In the genomic region with DNA sequence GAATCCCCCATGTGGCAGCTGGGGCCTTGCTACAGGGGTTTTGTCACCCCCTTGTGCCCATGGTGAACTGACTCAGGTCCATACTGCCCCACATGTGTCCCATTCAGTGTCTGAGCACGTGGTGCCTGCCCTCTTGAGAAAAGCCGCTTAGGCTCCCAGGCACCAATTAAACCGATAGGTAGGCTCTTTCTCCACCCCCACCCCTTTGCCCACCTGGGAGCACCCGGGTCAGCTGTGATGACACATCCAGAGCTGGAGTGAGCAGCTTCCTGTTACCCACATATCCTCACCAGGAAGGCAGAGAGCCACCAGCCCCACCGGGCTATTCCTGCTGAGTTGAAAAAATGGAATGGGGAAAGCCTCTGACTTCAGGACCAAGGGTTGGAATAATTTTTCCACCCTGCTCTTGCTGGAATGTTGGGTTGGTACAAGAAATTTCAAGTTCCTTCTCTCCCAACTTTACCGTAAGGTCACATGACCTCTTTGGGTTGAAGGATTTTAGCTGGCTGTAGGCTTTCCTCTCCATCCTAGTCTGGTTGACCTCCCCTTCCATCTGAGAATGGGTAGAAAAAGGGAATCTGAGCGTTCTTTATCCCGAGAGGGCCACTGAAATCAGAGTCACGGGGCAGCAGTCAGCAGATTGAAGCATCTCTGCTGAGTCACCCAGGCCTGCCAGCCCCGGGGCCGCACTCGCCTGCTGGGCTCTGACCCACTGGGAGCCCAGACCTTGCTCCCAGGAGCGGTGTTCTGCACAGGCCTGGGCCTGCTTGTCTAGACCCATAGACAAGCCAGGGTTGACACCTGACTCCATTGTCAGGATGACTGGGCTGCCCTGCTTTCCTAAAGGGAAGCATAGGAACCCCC, we compare ENCODE assay signal across 9 cellular contexts. TPM values are rescaled to one million over a fixed set of nuclear protein-coding genes. Genes with fewer than 3 reads are reported as not detected.
A peak's percentile ranks its signal among the peaks of the same experiment; 100 is the strongest.
DNase-seq lines count a peak whose midpoint lies in the region; ATAC-seq and TF ChIP-seq lines count a peak whose summit lies in the region.
"Had no signal": no experiment of that assay in that cellular context is flagged by ENCODE, and none has a peak within 500 bp of the region (broad histone marks: within the 10 kb centered on the region; RNA-seq: fewer than 3 reads in every experiment).

No MANE protein-coding gene starts in this region.

- TF ChIP-seq CTCF in WERI-Rb-1 (IDR thresholded peaks at IDR 0.05; ENCODE audit: low read depth, low read length) (peak; percentile 47; the same call in 1 of the 2 replicates), upper lobe of right lung (IDR thresholded peaks at IDR 0.05) (no peak)

- H3K4me2 ChIP-seq in Karpas-422 (ENCODE audit: low read depth, low read length, poor library complexity, severe bottlenecking), result no peak overlapping the region

- ATAC-seq in upper lobe of right lung (no peak), GM21825 (IDR thresholded peaks at IDR 0.05; ENCODE audit: unreplicated experiment) (no peak), GM18861 (IDR thresholded peaks at IDR 0.05; ENCODE audit: unreplicated experiment) (no peak)

- peak; percentile 23 for DNase-seq in NCI-H510A (lab: John Stamatoyannopoulos, UW)
- DNase-seq in NCI-H510A treated with DMSO at 0.1 percent for 48 hours (lab: John Stamatoyannopoulos, UW), result no peak
- peak; percentile 98 for DNase-seq in WERI-Rb-1
- DNase-seq in hypothalamus (lab: John Stamatoyannopoulos, UW), result peak in 38 of 51 donors; percentile 14 to 83 (median 64)
- no peak for DNase-seq in upper lobe of right lung
- DNase-seq in Karpas-422, result no peak
- DNase-seq: activated CD4-positive, alpha-beta memory T cell treated with anti-CD3 and anti-CD28 coated beads, Interleukin-2, amount 10 ng/mL, durations not matched to agents 7 days and 5 days had no signal

- H2AFZ ChIP-seq in Karpas-422 (ENCODE audit: low read length), result no peak overlapping the region

- H3K9me3 ChIP-seq in WERI-Rb-1 (ENCODE audit: severe bottlenecking) (no peaks in the 10 kb centered on the region), upper lobe of right lung (no peaks in the 10 kb centered on the region), Karpas-422 (ENCODE audit: low read length) (no peaks in the 10 kb centered on the region)

- H3K4me1 ChIP-seq in upper lobe of right lung (peaks cover 25% of the 10 kb centered on the region), Karpas-422 (ENCODE audit: low read length) (peaks cover 8% of the 10 kb centered on the region)

- H3K36me3 ChIP-seq in WERI-Rb-1 (peaks cover 19% of the 10 kb centered on the region), upper lobe of right lung (no peaks in the 10 kb centered on the region), Karpas-422 (ENCODE audit: insufficient read depth, low read length) (no peaks in the 10 kb centered on the region)

- intact Hi-C loops in upper lobe of right lung (cut with DNase I), result loop anchor here (10.0 kb wide), 1 partner anchor 124 kb away; no protein-coding TSS in a partner anchor

- no peaks in the 10 kb centered on the region for H3K79me2 ChIP-seq in Karpas-422 (ENCODE audit: low read length)

- H3K27ac ChIP-seq in WERI-Rb-1 (peak overlapping the region; percentile 87), upper lobe of right lung (peak overlapping the region; percentile 8), Karpas-422 (ENCODE audit: low read length) (no peak overlapping the region)

- H3K27me3 ChIP-seq in WERI-Rb-1 (ENCODE audit: insufficient read depth, low read depth, severe bottlenecking), result no peaks in the 10 kb centered on the region
- H3K27me3 ChIP-seq in upper lobe of right lung, result no peaks in the 10 kb centered on the region
- no peaks in the 10 kb centered on the region for H3K27me3 ChIP-seq in Karpas-422 (ENCODE audit: low read length)

- no peaks in the 10 kb centered on the region for H4K20me1 ChIP-seq in Karpas-422 (ENCODE audit: insufficient read depth, low read depth, low read length)

- H3K4me3 ChIP-seq in WERI-Rb-1 (ENCODE audit: low read depth, low read length), result peak overlapping the region; percentile 52
- H3K4me3 ChIP-seq in upper lobe of right lung, result no peak overlapping the region
- no peak overlapping the region for H3K4me3 ChIP-seq in Karpas-422 (ENCODE audit: low read length)

- H3K9ac ChIP-seq in Karpas-422 (ENCODE audit: low read length), result no peak overlapping the region

- no peaks in the 10 kb centered on the region for H3K9me2 ChIP-seq in Karpas-422 (replicated peaks; ENCODE audit: insufficient read depth, low read length)

RNA-seq across cellular contexts. Expression of a gene that starts 30.8 kb away (rescaled TPM):
- total RNA-seq in upper lobe of right lung, result 4.8 TPM
- total RNA-seq in Karpas-422 (2014; rRNA removed; shearing (Covaris generic); ENCODE audit: low replicate concordance), result 0.89 and 1.3 TPM in 2 replicates

RNA-seq across cellular contexts. Expression of a gene that starts 47.0 kb away (rescaled TPM):
- 12.7 TPM for total RNA-seq in upper lobe of right lung
- 1.5 and 1.6 TPM in 2 replicates for total RNA-seq in Karpas-422 (2014; rRNA removed; shearing (Covaris generic); ENCODE audit: low replicate concordance)

Comparison
In these comparisons a context has a peak if more than half of its experiments do, and no peak if none do; other contexts are left out.
1. DNase-seq: peak in NCI-H510A (single experiment), WERI-Rb-1 (single experiment) and hypothalamus (38 of 51); none in NCI-H510A treated with DMSO at 0.1 percent for 48 hours (single experiment), upper lobe of right lung (single experiment) and Karpas-422 (single experiment).